24 cellular contexts compared by ENCODE assay signal in genomic region chr9:4567601-4568000, GRCh38.
"Had no signal": no experiment of that assay in that cellular context is flagged by ENCODE, and none has a peak within 500 bp of the region (broad histone marks: within the 10 kb centered on the region; RNA-seq: fewer than 3 reads in every experiment).

No MANE protein-coding gene starts in this region.

- H3K27me3 Mint-ChIP-seq: activated CD4-positive, alpha-beta memory T cell treated with anti-CD3 and anti-CD28 coated beads for 36 hours; activated CD4-positive, alpha-beta T cell treated with anti-CD3 and anti-CD28 coated beads, Interleukin-2, amount 10 ng/mL, durations not matched to agents 7 days and 5 days; activated naive CD8-positive, alpha-beta T cell; activated T-helper 17 cell treated with anti-CD3 and anti-CD28 coated beads, Interleukin-2, amount 50 U/mL, for 72 hours; brain had no signal

- H2AFZ ChIP-seq: PC-9 had no signal

- H3K4me1 Mint-ChIP-seq: activated B cell treated with CpG ODN at 0.5 μM for 24 hours, brain had no signal

- H3K27ac Mint-ChIP-seq: activated B cell treated with CpG ODN at 0.5 μM for 24 hours; activated CD4-positive, alpha-beta memory T cell treated with anti-CD3 and anti-CD28 coated beads for 36 hours; activated CD4-positive, alpha-beta T cell treated with anti-CD3 and anti-CD28 coated beads, Interleukin-2, amount 10 ng/mL, durations not matched to agents 7 days and 5 days; activated naive CD4-positive, alpha-beta T cell treated with anti-CD3 and anti-CD28 coated beads for 36 hours; activated naive CD8-positive, alpha-beta T cell; activated T-helper 17 cell treated with anti-CD3 and anti-CD28 coated beads, Interleukin-2, amount 50 U/mL, for 72 hours; brain; T-helper 1 cell treated with Interleukin-12 subunit alpha and Interleukin-12 subunit beta and Interleukin-4 antibody, amounts not matched to agents 30 μg/mL and 1 μg/mL, for 36 hours had no signal

- H3K4me2 ChIP-seq: PC-9 had no signal

- DNase-seq: activated B cell treated with CpG ODN at 0.5 μM for 24 hours; activated CD4-positive, alpha-beta memory T cell treated with anti-CD3 and anti-CD28 coated beads for 36 hours; activated CD4-positive, alpha-beta T cell treated with anti-CD3 and anti-CD28 coated beads for 1 hour; activated CD4-positive, alpha-beta T cell treated with anti-CD3 and anti-CD28 coated beads, Interleukin-2, amount 10 ng/mL, durations not matched to agents 7 days and 5 days; activated CD8-positive, alpha-beta memory T cell treated with anti-CD3 and anti-CD28 coated beads for 24 hours; activated gamma-delta T cell; activated naive CD4-positive, alpha-beta T cell treated with anti-CD3 and anti-CD28 coated beads for 36 hours; activated T-cell treated with anti-CD3 and anti-CD28 coated beads, Interleukin-2, amount 50 U/mL, for 48 hours; MM.1S; NCI-H1105; NCI-H1436; NCI-H1694 treated with DMSO at 0.1 percent for 48 hours; NCI-H2029 treated with DMSO at 0.1 percent for 48 hours; NCI-H446; NCI-H524; PC-9; SHP77 treated with DMSO at 0.1 percent for 48 hours had no signal

- H3K36me3 ChIP-seq: cardiac muscle cell had no signal

- H3K9me3 Mint-ChIP-seq: activated CD4-positive, alpha-beta memory T cell treated with anti-CD3 and anti-CD28 coated beads for 36 hours; activated T-helper 17 cell treated with anti-CD3 and anti-CD28 coated beads, Interleukin-2, amount 50 U/mL, for 72 hours; brain; T-helper 1 cell treated with Interleukin-12 subunit alpha and Interleukin-12 subunit beta and Interleukin-4 antibody, amounts not matched to agents 30 μg/mL and 1 μg/mL, for 36 hours had no signal

- FAIRE-seq: astrocyte, TTC549 had no signal

- H3K27me3 ChIP-seq: cardiac muscle cell had no signal

- H3K27ac ChIP-seq: cardiac muscle cell, PC-9 had no signal

- ATAC-seq: activated T-helper 17 cell treated with anti-CD3 and anti-CD28 coated beads, Interleukin-2, amount 50 U/mL, for 72 hours had no signal

- H3K4me3 Mint-ChIP-seq: activated B cell treated with CpG ODN at 0.5 μM for 24 hours; activated CD4-positive, alpha-beta memory T cell treated with anti-CD3 and anti-CD28 coated beads for 36 hours; activated CD4-positive, alpha-beta T cell treated with anti-CD3 and anti-CD28 coated beads, Interleukin-2, amount 10 ng/mL, durations not matched to agents 7 days and 5 days; activated naive CD4-positive, alpha-beta T cell treated with anti-CD3 and anti-CD28 coated beads for 36 hours; activated naive CD8-positive, alpha-beta T cell; activated T-helper 17 cell treated with anti-CD3 and anti-CD28 coated beads, Interleukin-2, amount 50 U/mL, for 72 hours; brain; T-helper 1 cell treated with Interleukin-12 subunit alpha and Interleukin-12 subunit beta and Interleukin-4 antibody, amounts not matched to agents 30 μg/mL and 1 μg/mL, for 36 hours had no signal

- H3K4me3 ChIP-seq: cardiac muscle cell, PC-9 had no signal

- H3K36me3 Mint-ChIP-seq: activated CD4-positive, alpha-beta memory T cell treated with anti-CD3 and anti-CD28 coated beads for 36 hours had no signal
